8 cellular contexts compared by ENCODE assay signal in the genomic region with DNA sequence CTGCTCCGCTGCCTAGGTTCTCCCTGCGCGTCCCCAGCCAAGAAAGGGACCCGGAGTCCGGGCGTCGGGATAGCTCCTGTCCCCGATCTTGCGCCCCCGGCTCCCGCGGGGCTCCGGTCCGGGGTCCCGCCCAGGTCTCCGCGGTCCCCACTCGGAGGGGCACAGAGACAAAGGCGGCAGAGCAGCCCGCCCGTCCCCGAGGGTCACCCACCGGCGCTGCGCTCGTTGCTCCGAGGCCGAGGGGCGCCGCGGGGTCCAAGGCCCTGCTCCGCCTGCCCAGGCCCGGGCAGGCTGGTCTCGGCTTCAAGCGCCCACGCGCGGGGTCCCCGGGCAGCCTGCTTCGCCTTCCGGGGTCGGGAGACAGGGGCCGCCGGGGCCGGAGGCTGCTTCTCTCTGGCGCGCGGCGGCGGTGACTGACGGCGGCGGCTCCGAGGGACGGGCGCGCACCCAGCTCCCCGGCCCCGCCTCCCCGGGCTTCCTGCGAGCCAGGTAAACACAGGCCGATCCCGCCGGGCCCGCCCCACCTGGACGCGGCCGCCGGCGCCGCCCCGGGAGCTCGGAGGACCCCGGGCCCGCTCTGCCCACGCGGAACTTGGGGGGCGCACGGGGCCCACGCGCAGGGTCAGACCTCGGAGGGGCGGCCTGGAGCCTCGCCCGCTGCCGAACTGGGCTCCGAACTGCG. TPM values are rescaled to one million over a fixed set of nuclear protein-coding genes. Genes with fewer than 3 reads are reported as not detected.
DNase-seq lines count a peak whose midpoint lies in the region; ATAC-seq and TF ChIP-seq lines count a peak whose summit lies in the region.

TSS of gene MBP (minus strand) at position 415 of the 682 bp plus-strand sequence. CDS start 27,522 bp downstream, outside the sequence.

- H2AFZ ChIP-seq in SK-N-SH (ENCODE audit: low read depth) (peak within 1 kb of the TSS; percentile 87), osteoblast (ENCODE audit: low read length) (no peak within 1 kb of the TSS)

- ATAC-seq in SK-N-SH treated with all-trans-retinoic acid at 6 μM for 48 hours (no peak), HG03066 (IDR thresholded peaks at IDR 0.05; ENCODE audit: low read depth, unreplicated experiment) (peak; percentile 57)

- CTCF ChIA-PET in SK-N-SH (lab: Yijun Ruan, JAX) = no interaction called here

- peaks cover 15% of the 10 kb centered on the region for H3F3A ChIP-seq in SK-N-SH (replicated peaks; ENCODE audit: insufficient read depth)

- H3K4me2 ChIP-seq in SK-N-SH (peak within 1 kb of the TSS; percentile 78), osteoblast (ENCODE audit: insufficient read depth, low read length) (peak within 1 kb of the TSS; percentile 65)

- H3K79me2 ChIP-seq in SK-N-SH (ENCODE audit: insufficient read depth) (no peaks in the 10 kb centered on the region), osteoblast (ENCODE audit: insufficient read depth, low read length) (no peaks in the 10 kb centered on the region)

- peak within 1 kb of the TSS; percentile 64 for H3K9ac ChIP-seq in SK-N-SH

- TF ChIP-seq POLR2A in vagina (IDR thresholded peaks at IDR 0.05) = peak in 1 of 2 donors; percentile 68

- H3K27me3 ChIP-seq in SK-N-SH (ENCODE audit: insufficient read depth) (0 out of 2 replicates have a peak, but pooled peaks cover 5% of the 10 kb centered on the region), osteoblast (ENCODE audit: insufficient read depth, low read length) (peaks cover 66% of the 10 kb centered on the region), vagina (no peaks in the 10 kb centered on the region)

- no peaks in the 10 kb centered on the region for H3K9me2 ChIP-seq in SK-N-SH

- H4K20me1 ChIP-seq in SK-N-SH (ENCODE audit: insufficient read depth) = no peaks in the 10 kb centered on the region
- no peaks in the 10 kb centered on the region for H4K20me1 ChIP-seq in osteoblast (ENCODE audit: insufficient read depth, low read length)

- peak within 1 kb of the TSS; percentile 51 to 58 for H3K4me3 ChIP-seq in SK-N-SH (ENCODE audit: low read depth in 2 of 2, low read length in 1 of 2)
- H3K4me3 ChIP-seq in fibroblast of the aortic adventitia (ENCODE audit: low read depth, low read length) = peak within 1 kb of the TSS; percentile 74
- peak within 1 kb of the TSS; percentile 61 for H3K4me3 ChIP-seq in osteoblast (ENCODE audit: insufficient read depth, low read length)
- H3K4me3 ChIP-seq in vagina = peak within 1 kb of the TSS; percentile 68 to 71

- DNase-seq in SK-N-SH (peak; percentile 60), NCI-H774 (lab: John Stamatoyannopoulos, UW) (peak; percentile 82), activated T-helper 1 cell treated with Interleukin-2 at 50 U/mL for 16 hours (ENCODE audit: low read depth) (peak; percentile 65), fibroblast of the aortic adventitia (ENCODE audit: low read depth) (no peak), osteoblast (ENCODE audit: insufficient read length, low spot score, missing footprints) (peak; percentile 80), vagina (ENCODE audit: extremely low spot score in 2 of 2) (no peak)

- intact Hi-C loops in vagina (cut with DNase I) = no loop called here

- TF ChIP-seq CTCF in SK-N-SH (IDR thresholded peaks at IDR 0.05) (no peak), fibroblast of the aortic adventitia (IDR thresholded peaks at IDR 0.05; ENCODE audit: insufficient read depth, low read length) (no peak), osteoblast (IDR thresholded peaks at IDR 0.05; ENCODE audit: extremely low read depth, low read depth, low read length) (no peak), vagina (IDR thresholded peaks at IDR 0.05) (no peak)

- H3K9me3 ChIP-seq in SK-N-SH (no peaks in the 10 kb centered on the region), osteoblast (ENCODE audit: low read depth, low read length) (no peaks in the 10 kb centered on the region), vagina (no peaks in the 10 kb centered on the region)

- 100% methylated on average over 3 of the region's 88 CpGs for WGBS in SK-N-SH (ENCODE audit: low lambda C conversion rate)

- H3K27ac ChIP-seq in SK-N-SH (ENCODE audit: low read depth in 2 of 2, low read length in 1 of 2) = no peak within 1 kb of the TSS
- H3K27ac ChIP-seq in osteoblast (ENCODE audit: low read depth, low read length) = no peak within 1 kb of the TSS
- peak within 1 kb of the TSS; percentile 99 for H3K27ac ChIP-seq in vagina

- TF ChIP-seq RAD21 in SK-N-SH (IDR thresholded peaks at IDR 0.05; ENCODE audit: low read length) = no peak

- H3K36me3 ChIP-seq in SK-N-SH (replicated peaks in 1 of 2; ENCODE audit: control insufficient read depth in 1 of 2, insufficient read depth in 2 of 2, low read length in 1 of 2) (no peaks in the 10 kb centered on the region), osteoblast (ENCODE audit: insufficient read depth, low read length) (no peaks in the 10 kb centered on the region), vagina (no peaks in the 10 kb centered on the region)

- POLR2A ChIA-PET in SK-N-SH (lab: Yijun Ruan, JAX) = no interaction called here

- TF ChIP-seq EP300 in SK-N-SH (IDR thresholded peaks at IDR 0.05; ENCODE audit: borderline replicate concordance in 1 of 2, low read depth in 1 of 2, low read length in 1 of 2) = no peak

- H3K4me1 ChIP-seq in SK-N-SH (ENCODE audit: control insufficient read depth in 1 of 2, insufficient read depth in 2 of 2, low read depth in 1 of 2, low read length in 1 of 2) = peaks cover 0 to 5% of the 10 kb centered on the region in 2 experiments; a peak in 2 of 4 replicates
- peaks cover 15% of the 10 kb centered on the region for H3K4me1 ChIP-seq in osteoblast (ENCODE audit: insufficient read depth, low read length)
- H3K4me1 ChIP-seq in vagina = peaks cover 49% of the 10 kb centered on the region

TF ChIP-seq in SK-N-SH, 30 proteins besides CTCF, POLR2A, EP300 and RAD21 (continues in another document):
- TF ChIP-seq NFIC (IDR thresholded peaks at IDR 0.05; ENCODE audit: borderline replicate concordance) (no peak), FOSL2 (IDR thresholded peaks at IDR 0.05; ENCODE audit: borderline replicate concordance, low read depth) (no peak), TCF12 (IDR thresholded peaks at IDR 0.05) (no peak), NRF1 (IDR thresholded peaks at IDR 0.05; ENCODE audit: low read depth, low read length) (no peak), MXI1 (IDR thresholded peaks at IDR 0.05; ENCODE audit: low read depth, low read length) (no peak), MEF2A (IDR thresholded peaks at IDR 0.05; ENCODE audit: borderline replicate concordance, low read depth) (no peak)
- TF ChIP-seq, protein P1, sequence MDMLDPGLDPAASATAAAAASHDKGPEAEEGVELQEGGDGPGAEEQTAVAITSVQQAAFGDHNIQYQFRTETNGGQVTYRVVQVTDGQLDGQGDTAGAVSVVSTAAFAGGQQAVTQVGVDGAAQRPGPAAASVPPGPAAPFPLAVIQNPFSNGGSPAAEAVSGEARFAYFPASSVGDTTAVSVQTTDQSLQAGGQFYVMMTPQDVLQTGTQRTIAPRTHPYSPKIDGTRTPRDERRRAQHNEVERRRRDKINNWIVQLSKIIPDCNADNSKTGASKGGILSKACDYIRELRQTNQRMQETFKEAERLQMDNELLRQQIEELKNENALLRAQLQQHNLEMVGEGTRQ (IDR thresholded peaks at IDR 0.05; ENCODE audit: borderline replicate concordance, low read depth, low read length) = no peak
- TF ChIP-seq, protein P2, sequence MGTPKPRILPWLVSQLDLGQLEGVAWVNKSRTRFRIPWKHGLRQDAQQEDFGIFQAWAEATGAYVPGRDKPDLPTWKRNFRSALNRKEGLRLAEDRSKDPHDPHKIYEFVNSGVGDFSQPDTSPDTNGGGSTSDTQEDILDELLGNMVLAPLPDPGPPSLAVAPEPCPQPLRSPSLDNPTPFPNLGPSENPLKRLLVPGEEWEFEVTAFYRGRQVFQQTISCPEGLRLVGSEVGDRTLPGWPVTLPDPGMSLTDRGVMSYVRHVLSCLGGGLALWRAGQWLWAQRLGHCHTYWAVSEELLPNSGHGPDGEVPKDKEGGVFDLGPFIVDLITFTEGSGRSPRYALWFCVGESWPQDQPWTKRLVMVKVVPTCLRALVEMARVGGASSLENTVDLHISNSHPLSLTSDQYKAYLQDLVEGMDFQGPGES (IDR thresholded peaks at IDR 0.05; ENCODE audit: low read depth, low read length) = no peak

TF ChIP-seq in SK-N-SH treated with all-trans-retinoic acid at 6 μM for 48 hours, 23 proteins besides CTCF, POLR2A, EP300 and RAD21:
- TF ChIP-seq, protein P3, sequence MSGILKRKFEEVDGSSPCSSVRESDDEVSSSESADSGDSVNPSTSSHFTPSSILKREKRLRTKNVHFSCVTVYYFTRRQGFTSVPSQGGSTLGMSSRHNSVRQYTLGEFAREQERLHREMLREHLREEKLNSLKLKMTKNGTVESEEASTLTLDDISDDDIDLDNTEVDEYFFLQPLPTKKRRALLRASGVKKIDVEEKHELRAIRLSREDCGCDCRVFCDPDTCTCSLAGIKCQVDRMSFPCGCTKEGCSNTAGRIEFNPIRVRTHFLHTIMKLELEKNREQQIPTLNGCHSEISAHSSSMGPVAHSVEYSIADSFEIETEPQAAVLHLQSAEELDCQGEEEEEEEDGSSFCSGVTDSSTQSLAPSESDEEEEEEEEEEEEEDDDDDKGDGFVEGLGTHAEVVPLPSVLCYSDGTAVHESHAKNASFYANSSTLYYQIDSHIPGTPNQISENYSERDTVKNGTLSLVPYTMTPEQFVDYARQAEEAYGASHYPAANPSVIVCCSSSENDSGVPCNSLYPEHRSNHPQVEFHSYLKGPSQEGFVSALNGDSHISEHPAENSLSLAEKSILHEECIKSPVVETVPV (CRISPR knock-in tag; IDR thresholded peaks at IDR 0.05) = no peak
- TF ChIP-seq GLIS3 (CRISPR knock-in tag; IDR thresholded peaks at IDR 0.05) = no peak
- no peak for TF ChIP-seq TCF4 (CRISPR knock-in tag; IDR thresholded peaks at IDR 0.05; ENCODE audit: borderline replicate concordance)
- TF ChIP-seq ZFP30 (CRISPR knock-in tag; IDR thresholded peaks at IDR 0.05) = no peak

RNA-seq across cellular contexts. Expression of gene MBP, which starts in this region (rescaled TPM):
- 1.4 and 1.6 TPM in 2 replicates for polyA plus RNA-seq in SK-N-SH (2012; rRNA removed)
- 1.3 TPM in 2 replicates for polyA plus RNA-seq in SK-N-SH (2012; cell fraction: cytosol; rRNA removed)
- polyA plus RNA-seq in SK-N-SH (2012; cell fraction: nucleus; rRNA removed) = 2.6 TPM in 2 replicates
- total RNA-seq in fibroblast of the aortic adventitia (ENCODE audit: low replicate concordance) (25.8 and 54.1 TPM in 2 replicates), osteoblast (1.5 and 2.2 TPM in 2 replicates), vagina (33.6 TPM)

Comparison
In these comparisons a context has a peak if more than half of its experiments do, and no peak if none do; other contexts are left out.
1. DNase-seq: peak in SK-N-SH (single experiment), NCI-H774 (single experiment), activated T-helper 1 cell treated with Interleukin-2 at 50 U/mL for 16 hours (single experiment) and osteoblast (single experiment); none in fibroblast of the aortic adventitia (single experiment) and vagina (0 of 2).
2. Peak in every context shown above with its lines, with median percentiles within 50 percentile points of each other: H3K4me3 ChIP-seq.